In the genomic region with DNA sequence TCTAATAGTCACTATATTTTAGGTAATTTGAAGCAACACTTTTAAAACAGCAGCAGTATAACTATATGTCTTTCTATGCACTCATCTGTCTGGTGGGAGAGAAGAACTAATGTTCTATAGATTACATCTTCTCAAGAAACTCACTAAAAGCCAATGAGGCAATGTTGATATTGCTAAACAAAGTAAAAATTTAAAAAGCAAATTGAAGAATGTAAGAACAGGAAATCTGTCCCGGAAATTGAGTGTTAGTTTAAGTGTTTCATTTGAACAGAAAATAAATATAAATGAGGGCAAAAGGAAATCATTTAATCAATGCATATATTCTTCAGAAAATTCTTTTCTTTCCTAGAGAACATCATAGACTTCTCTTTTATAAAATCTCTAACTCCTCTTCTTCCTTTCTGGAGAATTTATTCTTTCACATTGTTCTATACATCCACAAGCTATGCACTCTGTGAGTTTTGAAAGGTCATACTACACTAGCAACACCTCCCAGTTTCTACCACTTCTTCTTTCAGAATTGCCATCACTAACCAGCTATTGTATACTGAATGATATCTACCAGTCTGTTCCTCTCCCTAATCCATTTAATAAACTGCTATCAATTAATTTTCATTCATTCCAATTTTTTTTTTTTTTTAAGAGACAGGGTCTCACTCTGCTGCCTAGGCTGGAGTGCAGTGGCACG, we compare ENCODE assay signal across 37 cellular contexts.
"Had no signal": no experiment of that assay in that cellular context is flagged by ENCODE, and none has a peak within 500 bp of the region (broad histone marks: within the 10 kb centered on the region; RNA-seq: fewer than 3 reads in every experiment).

No MANE protein-coding gene starts in this region.

- H3K4me1 ChIP-seq: ascending aorta had no signal

- H3K27ac ChIP-seq: ascending aorta, cardiac muscle cell, WERI-Rb-1 had no signal

- H3K4me1 Mint-ChIP-seq: activated CD4-positive, alpha-beta memory T cell treated with anti-CD3 and anti-CD28 coated beads, Interleukin-2, amount 10 ng/mL, durations not matched to agents 7 days and 5 days; activated CD4-positive, alpha-beta T cell treated with anti-CD3 and anti-CD28 coated beads for 36 hours; activated CD4-positive, alpha-beta T cell treated with anti-CD3 and anti-CD28 coated beads, Interleukin-2, amount 10 ng/mL, durations not matched to agents 7 days and 5 days; activated CD8-positive, alpha-beta memory T cell treated with anti-CD3 and anti-CD28 coated beads, Interleukin-2, amount 10 ng/mL, durations not matched to agents 7 days and 5 days; activated naive CD4-positive, alpha-beta T cell treated with anti-CD3 and anti-CD28 coated beads, Interleukin-2, amount 10 ng/mL, durations not matched to agents 7 days and 5 days; activated naive CD4-positive, alpha-beta T cell treated with anti-CD3 and anti-CD28 coated beads, Interleukin-2, amount 50 U/mL, for 24 hours; activated naive CD8-positive, alpha-beta T cell treated with anti-CD3 and anti-CD28 coated beads, Interleukin-2, amount 10 ng/mL, durations not matched to agents 7 days and 5 days; activated naive CD8-positive, alpha-beta T cell treated with anti-CD3 and anti-CD28 coated beads, Interleukin-2, amount 50 U/mL, for 24 hours; brain; central memory CD8-positive, alpha-beta T cell had no signal

- H3K9me3 ChIP-seq: ascending aorta had no signal

- H3K27ac Mint-ChIP-seq: activated CD4-positive, alpha-beta memory T cell treated with anti-CD3 and anti-CD28 coated beads, Interleukin-2, amount 10 ng/mL, durations not matched to agents 7 days and 5 days; activated CD4-positive, alpha-beta T cell treated with anti-CD3 and anti-CD28 coated beads for 36 hours; activated CD4-positive, alpha-beta T cell treated with anti-CD3 and anti-CD28 coated beads, Interleukin-2, amount 10 ng/mL, durations not matched to agents 7 days and 5 days; activated CD8-positive, alpha-beta memory T cell treated with anti-CD3 and anti-CD28 coated beads, Interleukin-2, amount 10 ng/mL, durations not matched to agents 7 days and 5 days; activated CD8-positive, alpha-beta T cell treated with anti-CD3 and anti-CD28 coated beads, Interleukin-2, amount 10 ng/mL, durations not matched to agents 7 days and 5 days; activated naive CD4-positive, alpha-beta T cell treated with anti-CD3 and anti-CD28 coated beads, Interleukin-2, amount 10 ng/mL, durations not matched to agents 7 days and 5 days; activated naive CD4-positive, alpha-beta T cell treated with anti-CD3 and anti-CD28 coated beads, Interleukin-2, amount 50 U/mL, for 24 hours; activated naive CD8-positive, alpha-beta T cell; activated naive CD8-positive, alpha-beta T cell treated with anti-CD3 and anti-CD28 coated beads, Interleukin-2, amount 10 ng/mL, durations not matched to agents 7 days and 5 days; activated naive CD8-positive, alpha-beta T cell treated with anti-CD3 and anti-CD28 coated beads, Interleukin-2, amount 50 U/mL, for 24 hours; activated T-cell treated with anti-CD3 and anti-CD28 coated beads, Interleukin-2, amount 50 U/mL, for 24 hours; activated T-helper 2 cell treated with anti-CD3 and anti-CD28 coated beads, Interferon-gamma antibody, Interleukin-2, Interleukin-4, amounts not matched to agents 10 μg/mL and 5 μg/mL and 100 μg/mL, durations not matched to agents 14 hours and 24 hours and 36 hours; brain; T-helper 1 cell treated with Interleukin-12 subunit alpha and Interleukin-12 subunit beta and Interleukin-4 antibody, amounts not matched to agents 30 μg/mL and 1 μg/mL, for 36 hours; T-helper 2 cell treated with Interferon-gamma antibody and Interleukin-4, amounts not matched to agents 5 μg/mL and 100 μg/mL, for 36 hours; WTC11 had no signal

- H3K36me3 ChIP-seq: ascending aorta, cardiac muscle cell, WERI-Rb-1 had no signal

- H3K27me3 Mint-ChIP-seq: activated CD4-positive, alpha-beta memory T cell treated with anti-CD3 and anti-CD28 coated beads, Interleukin-2, amount 10 ng/mL, durations not matched to agents 7 days and 5 days; activated CD4-positive, alpha-beta T cell treated with anti-CD3 and anti-CD28 coated beads for 36 hours; activated CD4-positive, alpha-beta T cell treated with anti-CD3 and anti-CD28 coated beads, Interleukin-2, amount 10 ng/mL, durations not matched to agents 7 days and 5 days; activated CD8-positive, alpha-beta memory T cell treated with anti-CD3 and anti-CD28 coated beads, Interleukin-2, amount 10 ng/mL, durations not matched to agents 7 days and 5 days; activated naive CD4-positive, alpha-beta T cell treated with anti-CD3 and anti-CD28 coated beads, Interleukin-2, amount 10 ng/mL, durations not matched to agents 7 days and 5 days; activated naive CD4-positive, alpha-beta T cell treated with anti-CD3 and anti-CD28 coated beads, Interleukin-2, amount 50 U/mL, for 24 hours; activated naive CD8-positive, alpha-beta T cell; activated naive CD8-positive, alpha-beta T cell treated with anti-CD3 and anti-CD28 coated beads, Interleukin-2, amount 10 ng/mL, durations not matched to agents 7 days and 5 days; activated naive CD8-positive, alpha-beta T cell treated with anti-CD3 and anti-CD28 coated beads, Interleukin-2, amount 50 U/mL, for 24 hours; activated T-cell treated with anti-CD3 and anti-CD28 coated beads, Interleukin-2, amount 50 U/mL, for 24 hours; central memory CD8-positive, alpha-beta T cell had no signal

- H3K9me3 Mint-ChIP-seq: activated naive CD4-positive, alpha-beta T cell treated with anti-CD3 and anti-CD28 coated beads, Interleukin-2, amount 50 U/mL, for 24 hours; brain; T-helper 1 cell treated with Interleukin-12 subunit alpha and Interleukin-12 subunit beta and Interleukin-4 antibody, amounts not matched to agents 30 μg/mL and 1 μg/mL, for 36 hours; T-helper 2 cell treated with Interferon-gamma antibody and Interleukin-4, amounts not matched to agents 5 μg/mL and 100 μg/mL, for 36 hours; WTC11 had no signal

- H3K4me3 ChIP-seq: ascending aorta, cardiac muscle cell had no signal

- H3K27me3 ChIP-seq: ascending aorta, cardiac muscle cell had no signal

- H3K36me3 Mint-ChIP-seq: activated CD8-positive, alpha-beta memory T cell treated with anti-CD3 and anti-CD28 coated beads, Interleukin-2, amount 10 ng/mL, durations not matched to agents 7 days and 5 days; activated naive CD4-positive, alpha-beta T cell treated with anti-CD3 and anti-CD28 coated beads, Interleukin-2, amount 10 ng/mL, durations not matched to agents 7 days and 5 days; activated naive CD4-positive, alpha-beta T cell treated with anti-CD3 and anti-CD28 coated beads, Interleukin-2, amount 50 U/mL, for 24 hours; activated naive CD8-positive, alpha-beta T cell; activated naive CD8-positive, alpha-beta T cell treated with anti-CD3 and anti-CD28 coated beads, Interleukin-2, amount 10 ng/mL, durations not matched to agents 7 days and 5 days; brain; WTC11 had no signal

- H3K4me3 Mint-ChIP-seq: activated CD4-positive, alpha-beta memory T cell treated with anti-CD3 and anti-CD28 coated beads, Interleukin-2, amount 10 ng/mL, durations not matched to agents 7 days and 5 days; activated CD4-positive, alpha-beta T cell treated with anti-CD3 and anti-CD28 coated beads for 36 hours; activated CD4-positive, alpha-beta T cell treated with anti-CD3 and anti-CD28 coated beads, Interleukin-2, amount 10 ng/mL, durations not matched to agents 7 days and 5 days; activated CD8-positive, alpha-beta memory T cell treated with anti-CD3 and anti-CD28 coated beads, Interleukin-2, amount 10 ng/mL, durations not matched to agents 7 days and 5 days; activated CD8-positive, alpha-beta T cell treated with anti-CD3 and anti-CD28 coated beads, Interleukin-2, amount 10 ng/mL, durations not matched to agents 7 days and 5 days; activated naive CD4-positive, alpha-beta T cell treated with anti-CD3 and anti-CD28 coated beads, Interleukin-2, amount 10 ng/mL, durations not matched to agents 7 days and 5 days; activated naive CD4-positive, alpha-beta T cell treated with anti-CD3 and anti-CD28 coated beads, Interleukin-2, amount 50 U/mL, for 24 hours; activated naive CD8-positive, alpha-beta T cell; activated naive CD8-positive, alpha-beta T cell treated with anti-CD3 and anti-CD28 coated beads, Interleukin-2, amount 10 ng/mL, durations not matched to agents 7 days and 5 days; activated naive CD8-positive, alpha-beta T cell treated with anti-CD3 and anti-CD28 coated beads, Interleukin-2, amount 50 U/mL, for 24 hours; activated T-cell treated with anti-CD3 and anti-CD28 coated beads, Interleukin-2, amount 50 U/mL, for 24 hours; brain; central memory CD8-positive, alpha-beta T cell; T-helper 1 cell treated with Interleukin-12 subunit alpha and Interleukin-12 subunit beta and Interleukin-4 antibody, amounts not matched to agents 30 μg/mL and 1 μg/mL, for 36 hours; T-helper 2 cell treated with Interferon-gamma antibody and Interleukin-4, amounts not matched to agents 5 μg/mL and 100 μg/mL, for 36 hours; WTC11 had no signal

- ATAC-seq: activated CD4-positive, alpha-beta T cell treated with anti-CD3 and anti-CD28 coated beads for 36 hours; activated CD4-positive, CD25-positive, alpha-beta regulatory T cell treated with anti-CD3 and anti-CD28 coated beads, Interleukin-2, amount 50 U/mL, for 24 hours; activated CD8-positive, alpha-beta memory T cell treated with anti-CD3 and anti-CD28 coated beads, Interleukin-2, amount 10 ng/mL, durations not matched to agents 7 days and 5 days; activated CD8-positive, alpha-beta T cell treated with anti-CD3 and anti-CD28 coated beads, Interleukin-2, amount 10 ng/mL, durations not matched to agents 7 days and 5 days; activated naive CD8-positive, alpha-beta T cell treated with anti-CD3 and anti-CD28 coated beads, Interleukin-2, amount 50 U/mL, for 24 hours; WTC11 had no signal

- DNase-seq: activated CD4-positive, alpha-beta memory T cell treated with anti-CD3 and anti-CD28 coated beads, Interleukin-2, amount 10 ng/mL, durations not matched to agents 7 days and 5 days; activated CD4-positive, alpha-beta T cell treated with anti-CD3 and anti-CD28 coated beads for 1 hour; activated CD4-positive, alpha-beta T cell treated with anti-CD3 and anti-CD28 coated beads for 36 hours; activated CD4-positive, alpha-beta T cell treated with anti-CD3 and anti-CD28 coated beads for 48 hours; activated CD4-positive, alpha-beta T cell treated with anti-CD3 and anti-CD28 coated beads, Interleukin-2, amount 10 ng/mL, durations not matched to agents 7 days and 5 days; activated CD4-positive, alpha-beta T cell treated with anti-CD3 and anti-CD28 coated beads, Interleukin-2, amount 50 U/mL, for 48 hours; activated CD4-positive, CD25-positive, alpha-beta regulatory T cell; activated CD8-positive, alpha-beta memory T cell treated with anti-CD3 and anti-CD28 coated beads for 24 hours; activated CD8-positive, alpha-beta memory T cell treated with anti-CD3 and anti-CD28 coated beads, Interleukin-2, amount 10 ng/mL, durations not matched to agents 7 days and 5 days; activated CD8-positive, alpha-beta memory T cell treated with anti-CD3 and anti-CD28 coated beads, Interleukin-2, amount 50 U/mL, for 48 hours; activated CD8-positive, alpha-beta T cell treated with anti-CD3 and anti-CD28 coated beads, Interleukin-2, amount 10 ng/mL, durations not matched to agents 7 days and 5 days; activated effector memory CD4-positive, alpha-beta T cell treated with Interleukin-2 at 50 U/mL for 16 hours; activated gamma-delta T cell; activated naive CD4-positive, alpha-beta T cell treated with anti-CD3 and anti-CD28 coated beads, Interleukin-2, amount 10 ng/mL, durations not matched to agents 7 days and 5 days; activated naive CD4-positive, alpha-beta T cell treated with Interleukin-2 at 50 U/mL for 16 hours; activated naive CD8-positive, alpha-beta T cell treated with anti-CD3 and anti-CD28 coated beads, Interleukin-2, amount 10 ng/mL, durations not matched to agents 7 days and 5 days; activated naive CD8-positive, alpha-beta T cell treated with anti-CD3 and anti-CD28 coated beads, Interleukin-2, amount 50 U/mL, for 24 hours; activated T-cell treated with anti-CD3 and anti-CD28 coated beads, Interleukin-2, amount 50 U/mL, for 24 hours; activated T-cell treated with anti-CD3 and anti-CD28 coated beads, Interleukin-2, amount 50 U/mL, for 48 hours; amygdala; anterior cingulate cortex; caudate nucleus; cerebellar nuclear complex; T-helper 2 cell; T-helper 9 cell; WERI-Rb-1 had no signal
